ENCODE assay signal across 8 cellular contexts in genomic region chr15:64905119-64905831, GRCh38. TPM values are rescaled to one million over a fixed set of nuclear protein-coding genes. Genes with fewer than 3 reads are reported as not detected.
DNase-seq lines count a peak whose midpoint lies in the region; ATAC-seq lines count a peak whose summit lies in the region.

No MANE protein-coding gene starts in this region.

- H3K4me3 Mint-ChIP-seq in T-cell = peak overlapping the region; percentile 47 to 72 (median 61)

- DNase-seq in COLO668 (lab: John Stamatoyannopoulos, UW; ENCODE audit: unreplicated experiment) = peak; percentile 43
- peak; percentile 43 to 83 (median 72) for DNase-seq in T-cell
- peak; percentile 67 for DNase-seq in amniotic epithelial cell (ENCODE audit: low read depth)
- DNase-seq in left ventricle myocardium superior = peak; percentile 88
- DNase-seq in posterior cingulate gyrus = peak; percentile 47 to 97 (median 81)
- no peak for DNase-seq in NCI-H2029 (lab: John Stamatoyannopoulos, UW)

- intact Hi-C loops in left ventricle myocardium superior (cut with micrococcal nuclease) (loop anchor here (10.0 kb wide), 1 partner anchor 170 kb away; no protein-coding TSS in a partner anchor), posterior cingulate gyrus (cut with DNase I) (loop anchor here (5.0 kb wide), 2 partner anchors 78 to 173 kb away; partner anchors contain the start of gene PIF1)

- H3K27me3 Mint-ChIP-seq in T-cell = no peaks in the 10 kb centered on the region

- no peak overlapping the region for H3K27ac ChIP-seq in urinary bladder (ENCODE audit: low read depth)

- CTCF ChIA-PET in T-cell (lab: Charles Lee) = interaction anchor here (0.6 to 3.0 kb wide), 4 partner anchors 11 to 177 kb away, joined by 3 to 18 read pairs (median 8); no protein-coding TSS in a partner anchor

- H3K9me3 Mint-ChIP-seq in T-cell = peaks cover 0 to 7% (median 2%) of the 10 kb centered on the region in 3 donors

- peaks cover 37 to 42% (median 42%) of the 10 kb centered on the region in 3 donors for H3K4me1 Mint-ChIP-seq in T-cell

- ATAC-seq in HG02885 (IDR thresholded peaks at IDR 0.05; ENCODE audit: poor library complexity, unreplicated experiment) = peak; percentile 64
- ATAC-seq in T-cell (replicated peaks in 1 of 4) = peak; percentile 69 to 80 (median 76)
- ATAC-seq in left ventricle myocardium superior = peak; percentile 96

- H3K4me3 ChIP-seq in urinary bladder (ENCODE audit: low read depth, low read length) = peak overlapping the region; percentile 30

- H3K36me3 ChIP-seq in urinary bladder (ENCODE audit: insufficient read depth) = no peaks in the 10 kb centered on the region

- H3K4me1 ChIP-seq in urinary bladder (ENCODE audit: insufficient read depth) = no peaks in the 10 kb centered on the region

- H3K27ac Mint-ChIP-seq in T-cell = peak overlapping the region; percentile 34 to 66

- H3K36me3 Mint-ChIP-seq in T-cell = peaks cover 6% of the 10 kb centered on the region

- POLR2A ChIA-PET in T-cell (lab: Charles Lee) = interaction anchor here (0.6 to 0.8 kb wide), 2 partner anchors 29 to 711 kb away, joined by 6 to 9 read pairs; no protein-coding TSS in a partner anchor

- WGBS in urinary bladder = 17% methylated on average over 30 of the region's 30 CpGs

RNA-seq across cellular contexts. Expression of gene ANKDD1A, which starts 6.4 kb away (rescaled TPM):
- total RNA-seq in T-cell (10 to 100 TPM in 2 of 5 donors, 1 to 10 TPM in 3; 1.7 to 13.4 (median 7.9) TPM), left ventricle myocardium superior (1.3 TPM), urinary bladder (12.4 TPM)
- polyA plus RNA-seq in urinary bladder = 7.5 TPM
